Comparison of ENCODE assay signal across 30 cellular contexts in genomic region chr3:32254268-32254667, GRCh38.
"Had no signal": no experiment of that assay in that cellular context is flagged by ENCODE, and none has a peak within 500 bp of the region (broad histone marks: within the 10 kb centered on the region; RNA-seq: fewer than 3 reads in every experiment).

No MANE protein-coding gene starts in this region.

- ATAC-seq: activated CD4-positive, CD25-positive, alpha-beta regulatory T cell treated with anti-CD3 and anti-CD28 coated beads, Interleukin-2, amount 50 U/mL, for 24 hours; activated CD8-positive, alpha-beta T cell treated with anti-CD3 and anti-CD28 coated beads for 36 hours; activated T-cell treated with anti-CD3 and anti-CD28 coated beads, Interleukin-2, amount 50 U/mL, for 4 hours; activated T-helper 17 cell treated with anti-CD3 and anti-CD28 coated beads, Interleukin-2, amount 50 U/mL, for 72 hours; effector memory CD8-positive, alpha-beta T cell; foreskin keratinocyte; gastroesophageal sphincter; heart right ventricle; T-helper 17 cell had no signal

- H3K27me3 ChIP-seq: brain microvascular endothelial cell, esophagus muscularis mucosa, foreskin keratinocyte, gastroesophageal sphincter, heart right ventricle had no signal

- H3K4me1 ChIP-seq: esophagus muscularis mucosa, gastroesophageal sphincter had no signal

- H3K36me3 ChIP-seq: brain microvascular endothelial cell, esophagus muscularis mucosa, gastroesophageal sphincter, heart right ventricle, WERI-Rb-1 had no signal

- H3K4me3 ChIP-seq: esophagus muscularis mucosa, gastroesophageal sphincter, heart right ventricle had no signal

- DNase-seq: activated B cell treated with CpG ODN at 0.5 μM for 24 hours; activated CD4-positive, alpha-beta T cell treated with anti-CD3 and anti-CD28 coated beads for 48 hours; activated CD4-positive, alpha-beta T cell treated with anti-CD3 and anti-CD28 coated beads, Interleukin-2, amount 50 U/mL, for 1 hour; activated CD4-positive, alpha-beta T cell treated with anti-CD3 and anti-CD28 coated beads, Interleukin-2, amount 50 U/mL, for 48 hours; activated CD8-positive, alpha-beta memory T cell treated with anti-CD3 and anti-CD28 coated beads for 24 hours; activated CD8-positive, alpha-beta T cell treated with anti-CD3 and anti-CD28 coated beads for 36 hours; activated effector memory CD4-positive, alpha-beta T cell treated with Interleukin-2 at 50 U/mL for 16 hours; activated gamma-delta T cell treated with Interleukin-2 at 50 U/mL for 16 hours; activated naive CD4-positive, alpha-beta T cell treated with anti-CD3 and anti-CD28 coated beads, Interleukin-2, amount 50 U/mL, for 16 hours; activated naive CD4-positive, alpha-beta T cell treated with Interleukin-2 at 50 U/mL for 16 hours; activated T-cell treated with anti-CD3 and anti-CD28 coated beads, Interleukin-2, amount 50 U/mL, for 4 hours; amniotic stem cell; anterior cingulate cortex; brain microvascular endothelial cell; cortex of kidney; dermis blood vessel endothelial cell; effector CD4-positive, alpha-beta T cell; effector memory CD8-positive, alpha-beta T cell; erythroblast; foreskin keratinocyte; heart right ventricle; T-helper 17 cell; T1000; WERI-Rb-1 had no signal

- FAIRE-seq: astrocyte, bronchial epithelial cell had no signal

- H3K27ac ChIP-seq: brain microvascular endothelial cell, esophagus muscularis mucosa, foreskin keratinocyte, gastroesophageal sphincter, heart right ventricle, WERI-Rb-1 had no signal
